ENCODE assay signal across 9 cellular contexts in the genomic region with DNA sequence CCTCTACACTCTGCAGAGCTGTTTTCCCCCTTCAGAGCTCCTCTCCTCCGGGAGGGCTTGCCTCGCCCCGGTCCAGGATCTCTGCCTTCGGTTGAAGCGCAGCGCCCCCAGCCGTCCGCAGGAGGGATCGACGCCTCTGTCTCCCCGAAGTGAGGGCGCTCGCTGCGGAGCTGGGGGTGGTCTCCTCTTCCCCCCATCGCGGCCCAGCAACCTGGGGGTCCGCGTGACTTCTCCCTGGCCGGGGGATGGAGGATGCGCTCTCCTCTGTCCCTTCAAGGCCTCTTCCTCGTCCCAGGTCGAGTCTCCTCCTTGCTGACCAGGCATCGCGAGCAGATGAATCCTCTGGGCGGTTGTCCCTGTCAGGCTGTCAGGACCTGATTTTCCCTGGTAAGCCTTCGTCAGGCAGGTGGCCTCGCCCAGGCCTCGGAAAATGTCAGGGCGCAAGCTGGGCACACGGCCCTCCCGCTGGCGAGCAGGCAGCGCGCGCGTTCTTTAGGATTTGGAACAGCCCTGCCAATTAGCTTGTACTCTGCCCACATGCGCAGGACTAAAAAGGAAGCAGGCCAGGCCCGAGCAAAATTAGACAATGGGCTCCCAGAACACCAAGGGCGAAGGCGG.
DNase-seq lines count a peak whose midpoint lies in the region; ATAC-seq, FAIRE-seq and TF ChIP-seq lines count a peak whose summit lies in the region.
"Had no signal": no experiment of that assay in that cellular context is flagged by ENCODE, and none has a peak within 500 bp of the region (broad histone marks: within the 10 kb centered on the region; RNA-seq: fewer than 3 reads in every experiment).

No MANE protein-coding gene starts in this region.

- peaks cover 2 to 7% of the 10 kb centered on the region in 2 experiments for H3K27me3 ChIP-seq in endothelial cell of umbilical vein (ENCODE audit: control insufficient read depth in 2 of 2, insufficient read depth in 2 of 2, low read length in 2 of 2)

- no peak for FAIRE-seq in endothelial cell of umbilical vein (lab: Jason Lieb, UNC)

- H3K9me1 ChIP-seq in endothelial cell of umbilical vein (replicated peaks; ENCODE audit: control insufficient read depth, extremely low read depth, insufficient read depth, low read length), result no peaks in the 10 kb centered on the region

- peaks cover 8% of the 10 kb centered on the region for H3K27me3 Mint-ChIP-seq in WTC11 (ENCODE audit: low read depth)

- no peaks in the 10 kb centered on the region for H3K36me3 Mint-ChIP-seq in WTC11

- BruUV-seq in endothelial cell of umbilical vein (replicated peaks; lab: Mats Ljungman, UMichigan), result no TSS peak

- peak overlapping the region; percentile 62 for H3K4me3 ChIP-seq in AG10803 (ENCODE audit: low read length)
- peak overlapping the region in 1 of 3 experiments; percentile 6 for H3K4me3 ChIP-seq in endothelial cell of umbilical vein (replicated peaks in 1 of 3; ENCODE audit: insufficient read depth in 1 of 3, low read depth in 1 of 3, low read length in 3 of 3)

- peak; percentile 57 for DNase-seq in AG10803 (ENCODE audit: low read depth)
- DNase-seq in LoVo (ENCODE audit: low spot score), result peak; percentile 5
- peak; percentile 92 for DNase-seq in WTC11 (ENCODE audit: low spot score)
- DNase-seq in endothelial cell of umbilical vein (ENCODE audit: low read depth, low spot score), result peak; percentile 56
- DNase-seq in medulla oblongata (ENCODE audit: extremely low spot score), result peak; percentile 83
- peak; percentile 34 to 41 for DNase-seq in stimulated activated CD8-positive, alpha-beta memory T cell treated with anti-CD3 and anti-CD28 coated beads, Interleukin-2, amount 100 ng/mL, for 48 hours (ENCODE audit: low read depth in 2 of 2)

- no peak for TF ChIP-seq POLR2A in endothelial cell of umbilical vein (IDR thresholded peaks at IDR 0.05; ENCODE audit: low read depth, low read length)

- dilution Hi-C loops in endothelial cell of umbilical vein (cut with MboI; ENCODE audit: extremely low pct_ligation_motif_present, low sequenced_read_pairs), result no loop called here

- POLR2A ChIA-PET in WTC11 (lab: Charles Lee) (interaction anchor here (0.6 to 1.3 kb wide), 3 partner anchors 46 to 422 kb away, joined by 3 to 10 read pairs (median 3); partner anchors contain the start of gene C1orf21), endothelial cell of umbilical vein (lab: Charles Lee) (no interaction called here)

- peaks cover 34% of the 10 kb centered on the region for H3K4me1 Mint-ChIP-seq in WTC11

- peak; percentile 89 for TF ChIP-seq CTCF in AG10803 (conservative IDR thresholded peaks at IDR 0.05; ENCODE audit: low read length)
- peak; percentile 89 for TF ChIP-seq CTCF in WTC11 (IDR thresholded peaks at IDR 0.05)
- peak; percentile 89 to 97 for TF ChIP-seq CTCF in endothelial cell of umbilical vein (IDR thresholded peaks at IDR 0.05; ENCODE audit: extremely low read depth in 1 of 2, insufficient read depth in 1 of 2, low read depth in 1 of 2, low read length in 2 of 2)

- peak; percentile 67 for ATAC-seq in GM18907 (IDR thresholded peaks at IDR 0.05; ENCODE audit: unreplicated experiment)
- ATAC-seq in WTC11, result peak; percentile 96
- ATAC-seq in GM19463 (IDR thresholded peaks at IDR 0.05; ENCODE audit: unreplicated experiment), result no peak

- H3K9me3 Mint-ChIP-seq in WTC11, result no peaks in the 10 kb centered on the region
- H3K9me3 Mint-ChIP-seq: stimulated activated naive CD8-positive, alpha-beta T cell treated with anti-CD3 and anti-CD28 coated beads, Interleukin-15, Interleukin-2, amounts not matched to agents 100 ng/mL and 50 ng/mL, for 24 hours had no signal

- no peaks in the 10 kb centered on the region for H4K20me1 ChIP-seq in endothelial cell of umbilical vein (replicated peaks; ENCODE audit: control insufficient read depth, extremely low read depth, insufficient read depth, low read length)

- intact Hi-C loops in endothelial cell of umbilical vein (cut with micrococcal nuclease), result loop anchor here (1.0 to 10.0 kb wide), 7 partner anchors 102 to 1029 kb away; partner anchors contain the start of genes ARPC5 and C1orf21

- H3K4me1 ChIP-seq in endothelial cell of umbilical vein (ENCODE audit: control insufficient read depth, extremely low read depth, insufficient read depth, low read length), result no peaks in the 10 kb centered on the region

- H3K9ac ChIP-seq in endothelial cell of umbilical vein (replicated peaks; ENCODE audit: extremely low read depth, insufficient read depth, low read length), result no peak overlapping the region

- peak overlapping the region; percentile 67 for H3K4me3 Mint-ChIP-seq in WTC11
- H3K4me3 Mint-ChIP-seq: stimulated activated naive CD8-positive, alpha-beta T cell treated with anti-CD3 and anti-CD28 coated beads, Interleukin-15, Interleukin-2, amounts not matched to agents 100 ng/mL and 50 ng/mL, for 24 hours had no signal

- H3K36me3 ChIP-seq in endothelial cell of umbilical vein (ENCODE audit: control insufficient read depth in 2 of 2, extremely low read depth in 1 of 2, insufficient read depth in 2 of 2, low read length in 2 of 2), result no peaks in the 10 kb centered on the region

- peak overlapping the region; percentile 85 for H2AFZ ChIP-seq in endothelial cell of umbilical vein (ENCODE audit: low read depth, low read length)

- H3K27ac Mint-ChIP-seq in WTC11, result no peak overlapping the region
- H3K27ac Mint-ChIP-seq: stimulated activated naive CD8-positive, alpha-beta T cell treated with anti-CD3 and anti-CD28 coated beads, Interleukin-15, Interleukin-2, amounts not matched to agents 100 ng/mL and 50 ng/mL, for 24 hours had no signal

- H3K4me2 ChIP-seq in endothelial cell of umbilical vein (ENCODE audit: insufficient read depth, low read length), result peak overlapping the region; percentile 7

- no peaks in the 10 kb centered on the region for H3K79me2 ChIP-seq in endothelial cell of umbilical vein (ENCODE audit: control insufficient read depth, insufficient read depth, low read length)

- H3K27ac ChIP-seq in endothelial cell of umbilical vein (ENCODE audit: insufficient read depth, low read depth, low read length), result no peak overlapping the region

- no peaks in the 10 kb centered on the region for H3K9me3 ChIP-seq in endothelial cell of umbilical vein (replicated peaks; ENCODE audit: control insufficient read depth, insufficient read depth, low read length)

- CTCF ChIA-PET in WTC11 (lab: Charles Lee) (interaction anchor here (0.5 to 4.9 kb wide), 134 partner anchors 9 to 1009 kb away, joined by 3 to 64 read pairs (median 5); partner anchors contain the start of genes C1orf21 and EDEM3), endothelial cell of umbilical vein (lab: Charles Lee) (interaction anchor here (0.6 to 2.8 kb wide), 82 partner anchors 8 to 1010 kb away, joined by 3 to 72 read pairs (median 4); partner anchors contain the start of gene C1orf21)

TF ChIP-seq in WTC11, 78 proteins besides CTCF, POLR2A, EP300 and RAD21 (continues in another document):
- no peak for TF ChIP-seq GTF2I (CRISPR knock-in tag; conservative IDR thresholded peaks at IDR 0.05)
- no peak for TF ChIP-seq ZNF512 (CRISPR knock-in tag; IDR thresholded peaks at IDR 0.05; ENCODE audit: borderline replicate concordance)

TF ChIP-seq in endothelial cell of umbilical vein, 7 proteins besides CTCF, POLR2A, EP300 and RAD21:
- TF ChIP-seq, protein P1, sequence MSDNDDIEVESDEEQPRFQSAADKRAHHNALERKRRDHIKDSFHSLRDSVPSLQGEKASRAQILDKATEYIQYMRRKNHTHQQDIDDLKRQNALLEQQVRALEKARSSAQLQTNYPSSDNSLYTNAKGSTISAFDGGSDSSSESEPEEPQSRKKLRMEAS (IDR thresholded peaks at IDR 0.05; ENCODE audit: insufficient read depth, insufficient read length), result no peak
- no peak for TF ChIP-seq MYC (IDR thresholded peaks at IDR 0.05; ENCODE audit: low read depth, low read length)
- no peak for TF ChIP-seq FOS (IDR thresholded peaks at IDR 0.05; ENCODE audit: borderline replicate concordance, insufficient read depth, low read length)
- TF ChIP-seq POLR2AphosphoS5 (IDR thresholded peaks at IDR 0.05; ENCODE audit: insufficient read depth, low read depth, low read length), result no peak
- no peak for TF ChIP-seq EZH2 (IDR thresholded peaks at IDR 0.05; ENCODE audit: borderline replicate concordance, low read depth, low read length, severe bottlenecking)
- TF ChIP-seq JUN (IDR thresholded peaks at IDR 0.05; ENCODE audit: borderline replicate concordance, insufficient read depth, insufficient read length, low read depth), result no peak
- TF ChIP-seq GATA2 (IDR thresholded peaks at IDR 0.05; ENCODE audit: insufficient read depth, insufficient read length, low read depth, low read length), result no peak
TF ChIP-seq in endothelial cell of umbilical vein: peak in this region for 0.

Comparison
In these comparisons a context has a peak if more than half of its experiments do, and no peak if none do; other contexts are left out.
1. DNase-seq: peak in every context shown above with its lines; median percentile 92 in WTC11; 83 in medulla oblongata; 57 in AG10803; 56 in endothelial cell of umbilical vein; 38 in stimulated activated CD8-positive, alpha-beta memory T cell treated with anti-CD3 and anti-CD28 coated beads, Interleukin-2, amount 100 ng/mL, for 48 hours; 5 in LoVo.